ENCODE assay signal across 16 cellular contexts in the genomic region with DNA sequence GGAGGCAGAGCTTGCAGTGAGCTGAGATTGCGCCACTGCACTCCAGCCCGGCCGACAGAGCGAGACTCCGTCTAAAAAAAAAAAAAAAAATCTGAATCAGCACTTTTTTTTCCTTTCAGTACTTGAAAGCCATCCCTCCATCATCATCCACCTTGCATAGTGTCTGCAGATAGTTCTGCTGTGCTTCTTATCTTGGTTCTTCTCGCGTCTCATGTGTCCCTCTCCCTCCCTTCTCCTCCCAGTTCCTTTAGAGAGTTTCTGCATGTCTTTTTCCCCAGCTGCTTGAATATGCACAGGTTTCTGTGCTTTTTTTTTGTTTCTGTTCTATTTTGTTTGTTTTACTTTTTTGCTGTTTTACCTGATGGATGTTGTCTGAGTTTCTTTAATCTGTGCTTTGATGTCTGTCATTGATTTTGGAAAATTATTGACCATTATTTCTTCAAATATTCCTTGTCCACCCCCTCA.
DNase-seq lines count a peak whose midpoint lies in the region; TF ChIP-seq lines count a peak whose summit lies in the region.
"Had no signal": no experiment of that assay in that cellular context is flagged by ENCODE, and none has a peak within 500 bp of the region (broad histone marks: within the 10 kb centered on the region; RNA-seq: fewer than 3 reads in every experiment).

No MANE protein-coding gene starts in this region.

- peak; percentile 34 for DNase-seq in NCI-H2171 treated with DMSO at 0.1 percent for 48 hours (lab: John Stamatoyannopoulos, UW)
- DNase-seq in NCI-H2171 (lab: John Stamatoyannopoulos, UW) = no peak
- peak; percentile 26 for DNase-seq in ELR (ENCODE audit: low read depth)
- peak; percentile 48 for DNase-seq in NCI-H226
- peak; percentile 28 to 37 for DNase-seq in erythroblast (lab: John Stamatoyannopoulos, UW)
- no peak for DNase-seq in activated CD4-positive, CD25-positive, alpha-beta regulatory T cell (lab: John Stamatoyannopoulos, UW)
- DNase-seq in NCI-H146 (lab: John Stamatoyannopoulos, UW) = no peak
- DNase-seq: 8988T; CD8-positive, alpha-beta memory T cell; DMS79 treated with DMSO at 0.1 percent for 48 hours; KBM-7; NCI-H1092; NCI-H1436 treated with DMSO at 0.1 percent for 48 hours; NCI-H2029; NCI-H526; SHP77 had no signal

- no peak for TF ChIP-seq POLR2A in erythroblast (IDR thresholded peaks at IDR 0.05; ENCODE audit: low read length)

Comparison
In these comparisons a context has a peak if more than half of its experiments do, and no peak if none do; other contexts are left out.
1. DNase-seq: peak in NCI-H2171 treated with DMSO at 0.1 percent for 48 hours (single experiment), ELR (single experiment), NCI-H226 (single experiment) and erythroblast (2 of 2); none in NCI-H2171 (single experiment), activated CD4-positive, CD25-positive, alpha-beta regulatory T cell (0 of 4) and NCI-H146 (single experiment).